ENCODE assay signal across 28 cellular contexts in genomic region chr1:93420400-93420799, GRCh38.
"Had no signal": no experiment of that assay in that cellular context is flagged by ENCODE, and none has a peak within 500 bp of the region (broad histone marks: within the 10 kb centered on the region; RNA-seq: fewer than 3 reads in every experiment).

No MANE protein-coding gene starts in this region.

- H3K4me3 Mint-ChIP-seq: immature natural killer cell; mesothelial cell of epicardium; naive B cell; natural killer cell; nephron progenitor cell; neural progenitor cell; stimulated activated naive B cell treated with anti-CD40 and anti-IgM and Interleukin-4, amounts not matched to agents 10 μg/mL and 1 μg/mL and 100 μg/mL, for 72 hours had no signal

- H3K27ac Mint-ChIP-seq: immature natural killer cell; mesothelial cell of epicardium; natural killer cell; nephron progenitor cell; neural progenitor cell; progenitor cell of endocrine pancreas; stimulated activated naive B cell treated with anti-CD40 and anti-IgM and Interleukin-4, amounts not matched to agents 10 μg/mL and 1 μg/mL and 100 μg/mL, for 72 hours had no signal

- H3K27me3 Mint-ChIP-seq: progenitor cell of endocrine pancreas; stimulated activated naive B cell treated with anti-CD40 and anti-IgM and Interleukin-4, amounts not matched to agents 10 μg/mL and 1 μg/mL and 100 μg/mL, for 72 hours had no signal

- H3K27me3 ChIP-seq: neural progenitor cell, neutrophil, right atrium auricular region, right lobe of liver, stomach, testis, thyroid gland, transverse colon, upper lobe of left lung, vagina had no signal

- H3K4me1 ChIP-seq: left ventricle myocardium inferior, neural progenitor cell, right lobe of liver, stomach, testis, transverse colon, upper lobe of left lung, vagina had no signal

- H3K36me3 Mint-ChIP-seq: immature natural killer cell; mesothelial cell of epicardium; naive B cell; natural killer cell; neural progenitor cell; stimulated activated naive B cell treated with anti-CD40 and anti-IgM and Interleukin-4, amounts not matched to agents 10 μg/mL and 1 μg/mL and 100 μg/mL, for 72 hours had no signal

- H3K9me3 Mint-ChIP-seq: immature natural killer cell; natural killer cell; neural progenitor cell; stimulated activated naive B cell treated with anti-CD40 and anti-IgM and Interleukin-4, amounts not matched to agents 10 μg/mL and 1 μg/mL and 100 μg/mL, for 72 hours had no signal

- H3K27ac ChIP-seq: left ventricle myocardium inferior, neural progenitor cell, neutrophil, right atrium auricular region, right lobe of liver, stomach, testis, thyroid gland, transverse colon, upper lobe of left lung, vagina had no signal

- FAIRE-seq: islet of Langerhans had no signal

- H3K4me1 Mint-ChIP-seq: immature natural killer cell, mesothelial cell of epicardium, natural killer cell, nephron progenitor cell, neural progenitor cell had no signal

- ATAC-seq: natural killer cell; right lobe of liver; stimulated activated naive B cell treated with anti-CD40 and anti-IgM and Interleukin-4, amounts not matched to agents 10 μg/mL and 1 μg/mL and 100 μg/mL, for 72 hours; stimulated activated naive CD8-positive, alpha-beta T cell treated with anti-CD3 and anti-CD28 coated beads, Interleukin-15, Interleukin-2, amounts not matched to agents 100 U/mL and 50 U/mL, for 24 hours had no signal

- H3K9me3 ChIP-seq: left ventricle myocardium inferior, neutrophil, right atrium auricular region, right lobe of liver, stomach, testis, thyroid gland, transverse colon, upper lobe of left lung, vagina had no signal

- DNase-seq: hypothalamus; immature natural killer cell; left ventricle myocardium inferior; mesendoderm; naive B cell; natural killer cell; nephron progenitor cell; occipital lobe; right lobe of liver; stimulated activated CD4-positive, alpha-beta T cell treated with anti-CD3 and anti-CD28 coated beads, Interleukin-12 subunit alpha, Interleukin-12 subunit beta, amount 100 ng/mL, for 4 hours; stimulated activated CD4-positive, alpha-beta T cell treated with anti-CD3 and anti-CD28 coated beads, Interleukin-15, amount 100 ng/mL, for 24 hours; stimulated activated CD4-positive, alpha-beta T cell treated with anti-CD3 and anti-CD28 coated beads, Interleukin-2, amount 100 ng/mL, for 24 hours; stimulated activated CD4-positive, alpha-beta T cell treated with anti-CD3 and anti-CD28 coated beads, Interleukin-4, amount 100 ng/mL, for 1 hour; stimulated activated naive B cell treated with anti-CD40 and anti-IgM and Interleukin-4, amounts not matched to agents 10 μg/mL and 1 μg/mL and 100 μg/mL, for 72 hours; stimulated activated naive CD8-positive, alpha-beta T cell treated with anti-CD3 and anti-CD28 coated beads, Interleukin-15, Interleukin-2, amounts not matched to agents 100 U/mL and 50 U/mL, for 24 hours; stomach; testis; thyroid gland; transverse colon; upper lobe of left lung had no signal

- H3K4me3 ChIP-seq: left ventricle myocardium inferior, lung, neural progenitor cell, right atrium auricular region, right lobe of liver, stomach, testis, thyroid gland, transverse colon, upper lobe of left lung, vagina had no signal

- H3K36me3 ChIP-seq: left ventricle myocardium inferior, neural progenitor cell, neutrophil, right atrium auricular region, right lobe of liver, stomach, thyroid gland, transverse colon, upper lobe of left lung, vagina had no signal
